Comparison of ENCODE assay signal across 8 cellular contexts in genomic region chr15:91857772-91858171, GRCh38. TPM values are rescaled to one million over a fixed set of nuclear protein-coding genes. Genes with fewer than 3 reads are reported as not detected.
DNase-seq lines count a peak whose midpoint lies in the region; ATAC-seq, FAIRE-seq and TF ChIP-seq lines count a peak whose summit lies in the region.

No MANE protein-coding gene starts in this region.

- no peaks in the 10 kb centered on the region for H3K27me3 Mint-ChIP-seq in CD4-positive, CD25-positive, alpha-beta regulatory T cell
- H3K27me3 Mint-ChIP-seq in activated CD8-positive, alpha-beta T cell treated with anti-CD3 and anti-CD28 coated beads for 36 hours: no peaks in the 10 kb centered on the region

- CTCF ChIA-PET in activated CD8-positive, alpha-beta T cell treated with anti-CD3 and anti-CD28 coated beads for 36 hours (lab: Charles Lee): interaction anchor here (1.4 kb wide), 1 partner anchor 9 kb away, joined by 4 read pairs; no protein-coding TSS in a partner anchor
- CTCF ChIA-PET in HepG2 (lab: Yijun Ruan, JAX; ENCODE audit: low intra/inter-chr PET ratio, low total read pairs): no interaction called here

- peaks cover 12 to 84% (median 63%) of the 10 kb centered on the region in 4 donors for H3K4me1 Mint-ChIP-seq in CD4-positive, CD25-positive, alpha-beta regulatory T cell
- peaks cover 60% of the 10 kb centered on the region for H3K4me1 Mint-ChIP-seq in activated CD8-positive, alpha-beta T cell treated with anti-CD3 and anti-CD28 coated beads for 36 hours (ENCODE audit: low read depth)

- no peak overlapping the region for H2AFZ ChIP-seq in HepG2 (ENCODE audit: low read length)

- TF ChIP-seq EP300 in HepG2 (IDR thresholded peaks at IDR 0.05; ENCODE audit: low read depth in 2 of 2, low read length in 2 of 2): no peak
- no peak for TF ChIP-seq EP300 in HepG2 (CRISPR knock-in tag; IDR thresholded peaks at IDR 0.05; ENCODE audit: borderline replicate concordance)

- peak overlapping the region; percentile 87 to 91 (median 88) for H3K27ac Mint-ChIP-seq in CD4-positive, CD25-positive, alpha-beta regulatory T cell
- H3K27ac Mint-ChIP-seq in activated CD8-positive, alpha-beta T cell treated with anti-CD3 and anti-CD28 coated beads for 36 hours: peak overlapping the region; percentile 64

- no peaks in the 10 kb centered on the region for H3K36me3 ChIP-seq in CD4-positive, CD25-positive, alpha-beta regulatory T cell (ENCODE audit: control insufficient read depth, insufficient read depth, low read length)
- H3K36me3 ChIP-seq in aorta (ENCODE audit: control insufficient read depth in 1 of 2, insufficient read depth in 2 of 2, low read length in 1 of 2) (no peaks in the 10 kb centered on the region), HepG2 (replicated peaks in 1 of 2; ENCODE audit: control insufficient read depth in 1 of 2, insufficient read depth in 2 of 2, low read length in 2 of 2) (no peaks in the 10 kb centered on the region)

- no peak overlapping the region for H3K9ac ChIP-seq in HepG2 (ENCODE audit: insufficient read depth, low read depth, low read length)

- WGBS in aorta, 2 donors: 92 to 94% methylated on average over 2 of the region's 2 CpGs
- WGBS in HepG2 (ENCODE audit: low lambda C conversion rate): 4% methylated on average over 2 of the region's 2 CpGs

- peak overlapping the region; percentile 69 to 96 (median 70) for H3K4me3 Mint-ChIP-seq in CD4-positive, CD25-positive, alpha-beta regulatory T cell
- H3K4me3 Mint-ChIP-seq in activated CD8-positive, alpha-beta T cell treated with anti-CD3 and anti-CD28 coated beads for 36 hours: no peak overlapping the region

- TF ChIP-seq RAD21 in HepG2 (CRISPR knock-in tag; IDR thresholded peaks at IDR 0.05): no peak

- H3K9me3 ChIP-seq in CD4-positive, CD25-positive, alpha-beta regulatory T cell (ENCODE audit: control insufficient read depth in 2 of 2, low read length in 2 of 2): no peaks in the 10 kb centered on the region
- H3K9me3 ChIP-seq in aorta (ENCODE audit: control insufficient read depth, low read length) (no peaks in the 10 kb centered on the region), HepG2 (ENCODE audit: low read length) (no peaks in the 10 kb centered on the region)

- H3K4me2 ChIP-seq in HepG2 (ENCODE audit: low read depth, low read length): no peak overlapping the region

- intact Hi-C loops in activated CD8-positive, alpha-beta T cell treated with anti-CD3 and anti-CD28 coated beads for 36 hours (cut with micrococcal nuclease): loop anchor here (5.0 to 10.0 kb wide), 3 partner anchors 153 to 553 kb away; no protein-coding TSS in a partner anchor
- intact Hi-C loops in aorta (cut with DNase I) (loop anchor here in 1 of 2 donors (10.0 kb wide), 1 partner anchor 553 kb away; no protein-coding TSS in a partner anchor), dorsolateral prefrontal cortex (cut with DNase I) (no loop called here), HepG2 (cut with micrococcal nuclease; ENCODE audit: unreplicated experiment) (loop anchor here (10.0 kb wide), 1 partner anchor 227 kb away; no protein-coding TSS in a partner anchor)

- DNase-seq in CD4-positive, CD25-positive, alpha-beta regulatory T cell: peak; percentile 40 to 93 (median 85)
- DNase-seq in GM19238 (ENCODE audit: insufficient read length, low spot score) (peak; percentile 26), aorta (no peak), dorsolateral prefrontal cortex (no peak), DMS53 (lab: John Stamatoyannopoulos, UW) (no peak), HepG2 (ENCODE audit: low spot score) (no peak)
- DNase-seq in activated CD8-positive, alpha-beta T cell treated with anti-CD3 and anti-CD28 coated beads for 36 hours: peak; percentile 55

- no peaks in the 10 kb centered on the region for H3K9me3 Mint-ChIP-seq in CD4-positive, CD25-positive, alpha-beta regulatory T cell
- H3K9me3 Mint-ChIP-seq in activated CD8-positive, alpha-beta T cell treated with anti-CD3 and anti-CD28 coated beads for 36 hours: no peaks in the 10 kb centered on the region

- H3K4me3 ChIP-seq in CD4-positive, CD25-positive, alpha-beta regulatory T cell (ENCODE audit: low read depth, low read length): peak overlapping the region; percentile 88
- H3K4me3 ChIP-seq in aorta (ENCODE audit: low read length in 2 of 2) (no peak overlapping the region), dorsolateral prefrontal cortex (peak overlapping the region in 2 of 59 donors; percentile 5 to 7), HepG2 (replicated peaks in 1 of 3; ENCODE audit: insufficient read depth in 1 of 3, low read depth in 2 of 3, low read length in 3 of 3) (no peak overlapping the region)

- no TSS peak for BruUV-seq in HepG2 (replicated peaks; lab: Mats Ljungman, UMichigan)

- H4K20me1 ChIP-seq in HepG2 (ENCODE audit: insufficient read depth, low read length): no peaks in the 10 kb centered on the region

- H3K27ac ChIP-seq in CD4-positive, CD25-positive, alpha-beta regulatory T cell (ENCODE audit: insufficient read depth, low read length, poor library complexity, severe bottlenecking): peak overlapping the region; percentile 82
- no peak overlapping the region for H3K27ac ChIP-seq in aorta (ENCODE audit: low read depth in 1 of 2, low read length in 2 of 2)
- peak overlapping the region in 17 of 59 donors; percentile 2 to 96 (median 28) for H3K27ac ChIP-seq in dorsolateral prefrontal cortex
- no peak overlapping the region for H3K27ac ChIP-seq in HepG2 (ENCODE audit: extremely low read length, insufficient read depth, low read length)

- in situ Hi-C loops in HepG2 (cut with HindIII; ENCODE audit: extremely low pct_ligation_motif_present, low pct_unique_long_range_greater_than_20kb): loop anchor here (10.0 kb wide), 1 partner anchor 553 kb away; no protein-coding TSS in a partner anchor

- ATAC-seq in CD4-positive, CD25-positive, alpha-beta regulatory T cell (ENCODE audit: low read depth in 2 of 2): peak; percentile 70 to 72
- ATAC-seq in HG03175 (IDR thresholded peaks at IDR 0.05; ENCODE audit: unreplicated experiment) (peak; percentile 60), aorta (ENCODE audit: low FRiP score) (no peak), HepG2 (no peak)
- peak; percentile 50 for ATAC-seq in activated CD8-positive, alpha-beta T cell treated with anti-CD3 and anti-CD28 coated beads for 36 hours

- H3K27me3 ChIP-seq in CD4-positive, CD25-positive, alpha-beta regulatory T cell (ENCODE audit: control insufficient read depth, insufficient read depth, low read length): no peaks in the 10 kb centered on the region
- no peaks in the 10 kb centered on the region for H3K27me3 ChIP-seq in aorta (ENCODE audit: control insufficient read depth in 1 of 2, insufficient read depth in 2 of 2, low read length in 1 of 2)
- no peaks in the 10 kb centered on the region for H3K27me3 ChIP-seq in dorsolateral prefrontal cortex
- peaks cover 4 to 42% of the 10 kb centered on the region in 2 experiments; a peak in 4 of 5 replicates for H3K27me3 ChIP-seq in HepG2 (ENCODE audit: control insufficient read depth in 1 of 2, insufficient read depth in 2 of 2, low read length in 2 of 2)

- no peaks in the 10 kb centered on the region for H3K79me2 ChIP-seq in HepG2 (ENCODE audit: insufficient read depth, low read length)

- H3K36me3 Mint-ChIP-seq in CD4-positive, CD25-positive, alpha-beta regulatory T cell: no peaks in the 10 kb centered on the region
- no peaks in the 10 kb centered on the region for H3K36me3 Mint-ChIP-seq in activated CD8-positive, alpha-beta T cell treated with anti-CD3 and anti-CD28 coated beads for 36 hours (ENCODE audit: low read depth)

- no peak for TF ChIP-seq CTCF in activated CD8-positive, alpha-beta T cell treated with anti-CD3 and anti-CD28 coated beads for 36 hours (IDR thresholded peaks at IDR 0.05)
- TF ChIP-seq CTCF in dorsolateral prefrontal cortex (IDR thresholded peaks at IDR 0.05 in 54 of 56, conservative IDR thresholded peaks at IDR 0.05 in 2 of 56; ENCODE audit: low read depth in 1 of 56, partially characterized antibody in 56 of 56) (no peak), HepG2 (CRISPR knock-in tag; IDR thresholded peaks at IDR 0.05) (no peak)

- no peak for TF ChIP-seq POLR2A in HepG2 (IDR thresholded peaks at IDR 0.05; ENCODE audit: insufficient read depth in 1 of 2, low read depth in 2 of 2, low read length in 2 of 2)

- H3K4me1 ChIP-seq in CD4-positive, CD25-positive, alpha-beta regulatory T cell (ENCODE audit: control insufficient read depth, insufficient read depth, low read length, poor library complexity, severe bottlenecking): peaks cover 86% of the 10 kb centered on the region
- H3K4me1 ChIP-seq in aorta (ENCODE audit: control insufficient read depth in 1 of 2, insufficient read depth in 2 of 2, low read length in 2 of 2) (no peaks in the 10 kb centered on the region), HepG2 (ENCODE audit: insufficient read depth, low read length) (no peaks in the 10 kb centered on the region)

- no peak for FAIRE-seq in HepG2 (lab: Jason Lieb, UNC)

- POLR2A ChIA-PET in activated CD8-positive, alpha-beta T cell treated with anti-CD3 and anti-CD28 coated beads for 36 hours (lab: Charles Lee): interaction anchor here (0.7 kb wide), 1 partner anchor 111 kb away, joined by 3 read pairs; no protein-coding TSS in a partner anchor
- POLR2A ChIA-PET in HepG2 (lab: Yijun Ruan, JAX): no interaction called here

RNA-seq across cellular contexts. Expression of gene SLCO3A1, which starts 4.3 kb away (rescaled TPM):
- 63.7 TPM for total RNA-seq in CD4-positive, CD25-positive, alpha-beta regulatory T cell
- 10 to 100 TPM; 20.1 to 42.9 (median 34.5) TPM for polyA plus RNA-seq in CD4-positive, CD25-positive, alpha-beta regulatory T cell
- 1 to 10 TPM; 4.2 to 4.8 TPM for total RNA-seq in activated CD8-positive, alpha-beta T cell treated with anti-CD3 and anti-CD28 coated beads for 36 hours
- total RNA-seq in aorta (10 to 100 TPM; 39.7 to 60.7 TPM), dorsolateral prefrontal cortex (100 to 1,000 TPM in 13 of 120 experiments, 10 to 100 TPM in 107; 36.6 to 170 (median 68.2) TPM), HepG2 (2016; rRNA removed; fragmentation: Illumina TruSeq; extraction: Trizol) (0.02 TPM in 1 of 2 replicates, not detected in the other)
- polyA plus RNA-seq in aorta (10 to 100 TPM in 1 of 2 donors, 1 to 10 TPM in 1; 9.6 to 29.1 TPM), HepG2 (2011; rRNA removed) (not detected in 2 replicates)
- total RNA-seq in HepG2 (2016; cell fraction: cytosol; rRNA removed; fragmentation: Illumina TruSeq; extraction: Trizol; ENCODE audit: low read depth): 0.09 and 0.10 TPM in 2 replicates
- not detected in 2 replicates for total RNA-seq in HepG2 (2016; cell fraction: insoluble cytoplasmic fraction; rRNA removed; fragmentation: Illumina TruSeq; extraction: Trizol)
- total RNA-seq in HepG2 (2016; cell fraction: membrane; rRNA removed; fragmentation: Illumina TruSeq; extraction: Trizol): 0.03 TPM in 1 of 2 replicates, not detected in the other
- not detected in 2 replicates for total RNA-seq in HepG2 (2016; cell fraction: nucleus; rRNA removed; fragmentation: Illumina TruSeq; extraction: Trizol)
- polyA plus RNA-seq in HepG2 (2011; cell fraction: cytosol; rRNA removed): not detected in 2 replicates
- polyA plus RNA-seq in HepG2 (2011; cell fraction: nucleus; rRNA removed): not detected in 2 replicates
- polyA plus RNA-seq in HepG2 (2012): not detected in 2 replicates
- polyA plus RNA-seq in HepG2 (2016; cell fraction: cytosol; fragmentation: Illumina TruSeq; extraction: Trizol; ENCODE audit: low read depth): not detected in 2 replicates
- not detected in 2 replicates for polyA plus RNA-seq in HepG2 (2016; cell fraction: insoluble cytoplasmic fraction; fragmentation: Illumina TruSeq; extraction: Trizol; ENCODE audit: low read depth)
- polyA plus RNA-seq in HepG2 (2016; cell fraction: membrane; fragmentation: Illumina TruSeq; extraction: Trizol; ENCODE audit: low read depth): not detected in 2 replicates
- polyA plus RNA-seq in HepG2 (2016; cell fraction: nucleus; fragmentation: Illumina TruSeq; extraction: Trizol; ENCODE audit: insufficient read depth, low read depth): not detected in 2 replicates
- polyA minus RNA-seq in HepG2 (2011; rRNA and poly(A)+ RNA removed; ENCODE audit: low replicate concordance): 97.9 TPM in 1 of 2 replicates, not detected in the other
- not detected in 2 replicates for polyA minus RNA-seq in HepG2 (2011; cell fraction: cytosol; rRNA and poly(A)+ RNA removed)
- polyA minus RNA-seq in HepG2 (2011; cell fraction: nucleus; rRNA and poly(A)+ RNA removed): not detected in 2 replicates

Comparison
In these comparisons a context has a peak if more than half of its experiments do, and no peak if none do; other contexts are left out.
1. ATAC-seq: peak in CD4-positive, CD25-positive, alpha-beta regulatory T cell (2 of 2), HG03175 (single experiment) and activated CD8-positive, alpha-beta T cell treated with anti-CD3 and anti-CD28 coated beads for 36 hours (single experiment); none in aorta (single experiment) and HepG2 (single experiment).
2. DNase-seq: peak in CD4-positive, CD25-positive, alpha-beta regulatory T cell (3 of 3), GM19238 (single experiment) and activated CD8-positive, alpha-beta T cell treated with anti-CD3 and anti-CD28 coated beads for 36 hours (single experiment); none in aorta (0 of 2), dorsolateral prefrontal cortex (0 of 10), DMS53 (single experiment) and HepG2 (single experiment).
3. RNA of gene SLCO3A1, which starts 4.3 kb away (total RNA-seq): 36.6 to 170 TPM in dorsolateral prefrontal cortex, 63.7 TPM in CD4-positive, CD25-positive, alpha-beta regulatory T cell (single experiment) and 39.7 to 60.7 TPM in aorta; 4.2 to 4.8 TPM in activated CD8-positive, alpha-beta T cell treated with anti-CD3 and anti-CD28 coated beads for 36 hours and 0.02 to 0.10 TPM in HepG2; every median in the first group is over 4 times any median in the second.
4. intact Hi-C loops: an anchor here in activated CD8-positive, alpha-beta T cell treated with anti-CD3 and anti-CD28 coated beads for 36 hours (5.0 to 10.0 kb wide) and HepG2 (10.0 kb wide); none called in dorsolateral prefrontal cortex.